ENCODE assay signal across 1 cellular context in the genomic region with DNA sequence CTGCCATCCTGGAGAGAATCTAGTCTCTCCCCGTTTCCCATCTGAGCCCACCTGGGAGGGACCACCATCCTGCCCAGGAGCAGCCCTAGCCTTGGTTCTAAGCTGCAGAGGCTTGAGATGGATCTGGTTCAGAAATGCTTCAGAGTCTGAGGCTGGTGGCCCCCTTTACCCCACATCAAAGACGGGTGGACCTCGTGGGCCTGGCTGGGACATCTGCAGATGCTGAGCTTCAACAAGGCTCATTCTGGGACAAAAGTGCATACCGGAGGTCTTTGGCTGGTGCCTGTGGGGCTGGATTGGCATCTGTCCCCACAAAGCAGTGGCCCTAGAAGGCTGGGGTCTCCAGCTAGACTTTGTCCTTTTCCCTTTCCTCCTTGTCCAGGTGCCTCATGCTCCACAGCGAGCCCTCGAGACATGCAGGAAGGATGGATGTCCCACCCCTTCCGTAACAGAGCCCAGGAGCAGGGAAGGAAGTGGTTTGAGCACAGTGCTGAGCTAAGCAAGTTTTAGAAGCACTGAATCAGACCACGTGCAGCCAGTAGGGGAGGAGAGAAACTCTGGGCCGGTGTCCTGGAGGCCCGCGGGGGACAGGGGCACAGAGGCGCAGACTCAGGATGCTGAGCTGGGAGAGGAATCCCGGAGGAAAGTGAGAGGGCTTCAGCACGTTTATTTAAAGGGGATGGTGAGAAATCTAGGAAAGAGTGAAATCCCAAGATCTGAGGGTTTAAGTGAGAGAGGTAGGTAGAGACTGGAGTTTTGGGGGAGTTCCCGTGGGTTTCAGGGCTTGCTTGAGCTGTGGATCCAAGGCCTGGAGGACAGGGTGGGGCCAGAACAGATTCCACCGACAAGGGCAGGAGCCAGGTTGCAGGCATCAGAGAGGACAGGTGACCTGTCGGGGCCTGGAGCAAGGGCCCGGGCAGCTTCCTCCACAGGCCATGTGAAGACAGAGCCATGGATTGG.
A peak's percentile ranks its signal among the peaks of the same experiment; 100 is the strongest.
TF ChIP-seq lines count a peak whose summit lies in the region.

No MANE protein-coding gene starts in this region.

TF ChIP-seq in H1, 55 proteins besides CTCF, POLR2A, EP300 and RAD21 (continued from another document):
- TF ChIP-seq, protein P1, sequence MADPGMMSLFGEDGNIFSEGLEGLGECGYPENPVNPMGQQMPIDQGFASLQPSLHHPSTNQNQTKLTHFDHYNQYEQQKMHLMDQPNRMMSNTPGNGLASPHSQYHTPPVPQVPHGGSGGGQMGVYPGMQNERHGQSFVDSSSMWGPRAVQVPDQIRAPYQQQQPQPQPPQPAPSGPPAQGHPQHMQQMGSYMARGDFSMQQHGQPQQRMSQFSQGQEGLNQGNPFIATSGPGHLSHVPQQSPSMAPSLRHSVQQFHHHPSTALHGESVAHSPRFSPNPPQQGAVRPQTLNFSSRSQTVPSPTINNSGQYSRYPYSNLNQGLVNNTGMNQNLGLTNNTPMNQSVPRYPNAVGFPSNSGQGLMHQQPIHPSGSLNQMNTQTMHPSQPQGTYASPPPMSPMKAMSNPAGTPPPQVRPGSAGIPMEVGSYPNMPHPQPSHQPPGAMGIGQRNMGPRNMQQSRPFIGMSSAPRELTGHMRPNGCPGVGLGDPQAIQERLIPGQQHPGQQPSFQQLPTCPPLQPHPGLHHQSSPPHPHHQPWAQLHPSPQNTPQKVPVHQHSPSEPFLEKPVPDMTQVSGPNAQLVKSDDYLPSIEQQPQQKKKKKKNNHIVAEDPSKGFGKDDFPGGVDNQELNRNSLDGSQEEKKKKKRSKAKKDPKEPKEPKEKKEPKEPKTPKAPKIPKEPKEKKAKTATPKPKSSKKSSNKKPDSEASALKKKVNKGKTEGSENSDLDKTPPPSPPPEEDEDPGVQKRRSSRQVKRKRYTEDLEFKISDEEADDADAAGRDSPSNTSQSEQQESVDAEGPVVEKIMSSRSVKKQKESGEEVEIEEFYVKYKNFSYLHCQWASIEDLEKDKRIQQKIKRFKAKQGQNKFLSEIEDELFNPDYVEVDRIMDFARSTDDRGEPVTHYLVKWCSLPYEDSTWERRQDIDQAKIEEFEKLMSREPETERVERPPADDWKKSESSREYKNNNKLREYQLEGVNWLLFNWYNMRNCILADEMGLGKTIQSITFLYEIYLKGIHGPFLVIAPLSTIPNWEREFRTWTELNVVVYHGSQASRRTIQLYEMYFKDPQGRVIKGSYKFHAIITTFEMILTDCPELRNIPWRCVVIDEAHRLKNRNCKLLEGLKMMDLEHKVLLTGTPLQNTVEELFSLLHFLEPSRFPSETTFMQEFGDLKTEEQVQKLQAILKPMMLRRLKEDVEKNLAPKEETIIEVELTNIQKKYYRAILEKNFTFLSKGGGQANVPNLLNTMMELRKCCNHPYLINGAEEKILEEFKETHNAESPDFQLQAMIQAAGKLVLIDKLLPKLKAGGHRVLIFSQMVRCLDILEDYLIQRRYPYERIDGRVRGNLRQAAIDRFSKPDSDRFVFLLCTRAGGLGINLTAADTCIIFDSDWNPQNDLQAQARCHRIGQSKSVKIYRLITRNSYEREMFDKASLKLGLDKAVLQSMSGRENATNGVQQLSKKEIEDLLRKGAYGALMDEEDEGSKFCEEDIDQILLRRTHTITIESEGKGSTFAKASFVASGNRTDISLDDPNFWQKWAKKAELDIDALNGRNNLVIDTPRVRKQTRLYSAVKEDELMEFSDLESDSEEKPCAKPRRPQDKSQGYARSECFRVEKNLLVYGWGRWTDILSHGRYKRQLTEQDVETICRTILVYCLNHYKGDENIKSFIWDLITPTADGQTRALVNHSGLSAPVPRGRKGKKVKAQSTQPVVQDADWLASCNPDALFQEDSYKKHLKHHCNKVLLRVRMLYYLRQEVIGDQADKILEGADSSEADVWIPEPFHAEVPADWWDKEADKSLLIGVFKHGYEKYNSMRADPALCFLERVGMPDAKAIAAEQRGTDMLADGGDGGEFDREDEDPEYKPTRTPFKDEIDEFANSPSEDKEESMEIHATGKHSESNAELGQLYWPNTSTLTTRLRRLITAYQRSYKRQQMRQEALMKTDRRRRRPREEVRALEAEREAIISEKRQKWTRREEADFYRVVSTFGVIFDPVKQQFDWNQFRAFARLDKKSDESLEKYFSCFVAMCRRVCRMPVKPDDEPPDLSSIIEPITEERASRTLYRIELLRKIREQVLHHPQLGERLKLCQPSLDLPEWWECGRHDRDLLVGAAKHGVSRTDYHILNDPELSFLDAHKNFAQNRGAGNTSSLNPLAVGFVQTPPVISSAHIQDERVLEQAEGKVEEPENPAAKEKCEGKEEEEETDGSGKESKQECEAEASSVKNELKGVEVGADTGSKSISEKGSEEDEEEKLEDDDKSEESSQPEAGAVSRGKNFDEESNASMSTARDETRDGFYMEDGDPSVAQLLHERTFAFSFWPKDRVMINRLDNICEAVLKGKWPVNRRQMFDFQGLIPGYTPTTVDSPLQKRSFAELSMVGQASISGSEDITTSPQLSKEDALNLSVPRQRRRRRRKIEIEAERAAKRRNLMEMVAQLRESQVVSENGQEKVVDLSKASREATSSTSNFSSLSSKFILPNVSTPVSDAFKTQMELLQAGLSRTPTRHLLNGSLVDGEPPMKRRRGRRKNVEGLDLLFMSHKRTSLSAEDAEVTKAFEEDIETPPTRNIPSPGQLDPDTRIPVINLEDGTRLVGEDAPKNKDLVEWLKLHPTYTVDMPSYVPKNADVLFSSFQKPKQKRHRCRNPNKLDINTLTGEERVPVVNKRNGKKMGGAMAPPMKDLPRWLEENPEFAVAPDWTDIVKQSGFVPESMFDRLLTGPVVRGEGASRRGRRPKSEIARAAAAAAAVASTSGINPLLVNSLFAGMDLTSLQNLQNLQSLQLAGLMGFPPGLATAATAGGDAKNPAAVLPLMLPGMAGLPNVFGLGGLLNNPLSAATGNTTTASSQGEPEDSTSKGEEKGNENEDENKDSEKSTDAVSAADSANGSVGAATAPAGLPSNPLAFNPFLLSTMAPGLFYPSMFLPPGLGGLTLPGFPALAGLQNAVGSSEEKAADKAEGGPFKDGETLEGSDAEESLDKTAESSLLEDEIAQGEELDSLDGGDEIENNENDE (IDR thresholded peaks at IDR 0.05; ENCODE audit: insufficient replicate concordance, low read length), result no peak
- TF ChIP-seq, protein P2, sequence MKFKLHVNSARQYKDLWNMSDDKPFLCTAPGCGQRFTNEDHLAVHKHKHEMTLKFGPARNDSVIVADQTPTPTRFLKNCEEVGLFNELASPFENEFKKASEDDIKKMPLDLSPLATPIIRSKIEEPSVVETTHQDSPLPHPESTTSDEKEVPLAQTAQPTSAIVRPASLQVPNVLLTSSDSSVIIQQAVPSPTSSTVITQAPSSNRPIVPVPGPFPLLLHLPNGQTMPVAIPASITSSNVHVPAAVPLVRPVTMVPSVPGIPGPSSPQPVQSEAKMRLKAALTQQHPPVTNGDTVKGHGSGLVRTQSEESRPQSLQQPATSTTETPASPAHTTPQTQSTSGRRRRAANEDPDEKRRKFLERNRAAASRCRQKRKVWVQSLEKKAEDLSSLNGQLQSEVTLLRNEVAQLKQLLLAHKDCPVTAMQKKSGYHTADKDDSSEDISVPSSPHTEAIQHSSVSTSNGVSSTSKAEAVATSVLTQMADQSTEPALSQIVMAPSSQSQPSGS (IDR thresholded peaks at IDR 0.05; ENCODE audit: low read length), result no peak
- TF ChIP-seq, protein P3, sequence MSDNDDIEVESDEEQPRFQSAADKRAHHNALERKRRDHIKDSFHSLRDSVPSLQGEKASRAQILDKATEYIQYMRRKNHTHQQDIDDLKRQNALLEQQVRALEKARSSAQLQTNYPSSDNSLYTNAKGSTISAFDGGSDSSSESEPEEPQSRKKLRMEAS (IDR thresholded peaks at IDR 0.05), result peak; percentile 51; the same call in 1 of the 2 replicates
- no peak for TF ChIP-seq KDM5A (IDR thresholded peaks at IDR 0.05; ENCODE audit: low read length)
